9 cellular contexts compared by ENCODE assay signal in genomic region chr5:1666812-1667588, GRCh38.
A peak's percentile ranks its signal among the peaks of the same experiment; 100 is the strongest.
DNase-seq lines count a peak whose midpoint lies in the region; FAIRE-seq and TF ChIP-seq lines count a peak whose summit lies in the region.
"Had no signal": no experiment of that assay in that cellular context is flagged by ENCODE, and none has a peak within 500 bp of the region (broad histone marks: within the 10 kb centered on the region; RNA-seq: fewer than 3 reads in every experiment).

No MANE protein-coding gene starts in this region.

- TF ChIP-seq CTCF in hepatocyte (IDR thresholded peaks at IDR 0.05; ENCODE audit: poor library complexity) = peak; percentile 66

- H3K36me3 Mint-ChIP-seq in activated naive CD8-positive, alpha-beta T cell treated with anti-CD3 and anti-CD28 coated beads for 36 hours = no peaks in the 10 kb centered on the region

- H2AFZ ChIP-seq in hepatocyte = no peak overlapping the region

- no peak overlapping the region for H3K27ac Mint-ChIP-seq in activated naive CD8-positive, alpha-beta T cell treated with anti-CD3 and anti-CD28 coated beads for 36 hours

- H4K20me1 ChIP-seq in hepatocyte (ENCODE audit: insufficient read depth, poor library complexity, severe bottlenecking) = no peaks in the 10 kb centered on the region

- no peak overlapping the region for H3K4me3 ChIP-seq in hepatocyte

- H3K27me3 ChIP-seq in hepatocyte = peaks cover 32% of the 10 kb centered on the region

- H3K4me1 ChIP-seq in hepatocyte (ENCODE audit: insufficient read depth) = peaks cover 5% of the 10 kb centered on the region

- H3K9me3 ChIP-seq in hepatocyte (ENCODE audit: low read depth) = no peaks in the 10 kb centered on the region

- no peaks in the 10 kb centered on the region for H3K9me2 ChIP-seq in hepatocyte (replicated peaks; ENCODE audit: insufficient read depth)

- H3K36me3 ChIP-seq in hepatocyte (replicated peaks; ENCODE audit: insufficient read depth, low read depth) = no peaks in the 10 kb centered on the region

- no peak overlapping the region for H3K27ac ChIP-seq in hepatocyte
- H3K27ac ChIP-seq: C4-2B had no signal

- 9% methylated on average over 31 of the region's 62 CpGs for WGBS in hepatocyte (ENCODE audit: low lambda C conversion rate, missing lambda C conversion rate)

- H3K4me2 ChIP-seq in hepatocyte = peak overlapping the region; percentile 87

- no peaks in the 10 kb centered on the region for H3K79me2 ChIP-seq in hepatocyte

- no peak for TF ChIP-seq POLR2A in H54 (IDR thresholded peaks at IDR 0.05; ENCODE audit: low read depth, low read length)

- H3K4me1 Mint-ChIP-seq in activated naive CD8-positive, alpha-beta T cell treated with anti-CD3 and anti-CD28 coated beads for 36 hours = peaks cover 9% of the 10 kb centered on the region

- H3K9me3 Mint-ChIP-seq in activated naive CD8-positive, alpha-beta T cell treated with anti-CD3 and anti-CD28 coated beads for 36 hours = no peaks in the 10 kb centered on the region

- no peak overlapping the region for H3K4me3 Mint-ChIP-seq in activated naive CD8-positive, alpha-beta T cell treated with anti-CD3 and anti-CD28 coated beads for 36 hours

- DNase-seq in NCI-H1436 (lab: John Stamatoyannopoulos, UW) (peak; percentile 68), NCI-H1436 treated with DMSO at 0.1 percent for 48 hours (lab: John Stamatoyannopoulos, UW) (no peak), NCI-H2171 (lab: John Stamatoyannopoulos, UW) (peak; percentile 56), hepatocyte (ENCODE audit: low spot score) (peak; percentile 82), H54 (ENCODE audit: insufficient read length, low spot score) (no peak), RCC 7860 (ENCODE audit: low spot score) (no peak)
- DNase-seq in activated naive CD8-positive, alpha-beta T cell treated with anti-CD3 and anti-CD28 coated beads for 36 hours = peak; percentile 70
- peak; percentile 16 to 39 for DNase-seq in stimulated activated CD8-positive, alpha-beta memory T cell treated with anti-CD3 and anti-CD28 coated beads, Interleukin-15, amount 100 ng/mL, for 48 hours (ENCODE audit: low read depth in 2 of 2)

- peaks cover 72% of the 10 kb centered on the region for H3K27me3 Mint-ChIP-seq in activated naive CD8-positive, alpha-beta T cell treated with anti-CD3 and anti-CD28 coated beads for 36 hours

- FAIRE-seq in H54 (lab: Jason Lieb, UNC) (no peak), RCC 7860 (lab: Jason Lieb, UNC) (no peak)

Comparison
In these comparisons a context has a peak if more than half of its experiments do, and no peak if none do; other contexts are left out.
1. DNase-seq: peak in NCI-H1436 (single experiment), NCI-H2171 (single experiment), activated naive CD8-positive, alpha-beta T cell treated with anti-CD3 and anti-CD28 coated beads for 36 hours (single experiment), hepatocyte (single experiment) and stimulated activated CD8-positive, alpha-beta memory T cell treated with anti-CD3 and anti-CD28 coated beads, Interleukin-15, amount 100 ng/mL, for 48 hours (2 of 2); none in NCI-H1436 treated with DMSO at 0.1 percent for 48 hours (single experiment), H54 (single experiment) and RCC 7860 (single experiment).